ENCODE assay signal across 17 cellular contexts in genomic region chr13:37134411-37135041, GRCh38. TPM values are rescaled to one million over a fixed set of nuclear protein-coding genes. Genes with fewer than 3 reads are reported as not detected.
DNase-seq lines count a peak whose midpoint lies in the region; ATAC-seq and TF ChIP-seq lines count a peak whose summit lies in the region.
"Had no signal": no experiment of that assay in that cellular context is flagged by ENCODE, and none has a peak within 500 bp of the region (broad histone marks: within the 10 kb centered on the region; RNA-seq: fewer than 3 reads in every experiment).

No MANE protein-coding gene starts in this region.

- no peak overlapping the region for H2AFZ ChIP-seq in fibroblast of lung (ENCODE audit: low read length)

- no peaks in the 10 kb centered on the region for H3K4me1 ChIP-seq in fibroblast of lung (ENCODE audit: control insufficient read depth, extremely low read depth, insufficient read depth, low read length)
- H3K4me1 ChIP-seq: upper lobe of left lung had no signal

- H3K27ac ChIP-seq in fibroblast of lung (ENCODE audit: insufficient read depth, low read length) = no peak overlapping the region
- H3K27ac ChIP-seq: upper lobe of left lung had no signal

- H3K36me3 Mint-ChIP-seq in nephron progenitor cell (ENCODE audit: low read depth) = no peaks in the 10 kb centered on the region
- no peaks in the 10 kb centered on the region for H3K36me3 Mint-ChIP-seq in glutamatergic neuron (ENCODE audit: unreplicated experiment)
- H3K36me3 Mint-ChIP-seq: natural killer cell had no signal

- H3K27me3 ChIP-seq in fibroblast of lung (ENCODE audit: control insufficient read depth, insufficient read depth, low read length) = no peaks in the 10 kb centered on the region
- H3K27me3 ChIP-seq: upper lobe of left lung had no signal

- TF ChIP-seq CTCF in AG04449 (IDR thresholded peaks at IDR 0.05; ENCODE audit: insufficient read depth, low read length, missing control alignments) (no peak), fibroblast of lung (conservative IDR thresholded peaks at IDR 0.05 in 1 of 2, IDR thresholded peaks at IDR 0.05 in 1 of 2; ENCODE audit: low read depth in 1 of 2, low read length in 2 of 2) (no peak), nephron progenitor cell (IDR thresholded peaks at IDR 0.05) (no peak), glutamatergic neuron (IDR thresholded peaks at IDR 0.05; ENCODE audit: partially characterized antibody, unreplicated experiment) (no peak)

- H3K9me3 Mint-ChIP-seq in nephron progenitor cell = peaks cover 4% of the 10 kb centered on the region
- H3K9me3 Mint-ChIP-seq in glutamatergic neuron (ENCODE audit: unreplicated experiment) = no peaks in the 10 kb centered on the region
- H3K9me3 Mint-ChIP-seq: activated B cell treated with CpG ODN at 0.5 μM for 24 hours; activated naive CD4-positive, alpha-beta T cell treated with anti-CD3 and anti-CD28 coated beads for 36 hours had no signal

- H3K4me3 Mint-ChIP-seq in nephron progenitor cell = no peak overlapping the region
- H3K4me3 Mint-ChIP-seq in glutamatergic neuron (ENCODE audit: unreplicated experiment) = no peak overlapping the region
- H3K4me3 Mint-ChIP-seq: activated B cell treated with CpG ODN at 0.5 μM for 24 hours; activated naive CD4-positive, alpha-beta T cell treated with anti-CD3 and anti-CD28 coated beads for 36 hours; natural killer cell had no signal

- H4K20me1 ChIP-seq in fibroblast of lung (ENCODE audit: control insufficient read depth, extremely low read depth, insufficient read depth, low read length) = no peaks in the 10 kb centered on the region

- H3K4me1 Mint-ChIP-seq in nephron progenitor cell = peaks cover 23% of the 10 kb centered on the region
- no peaks in the 10 kb centered on the region for H3K4me1 Mint-ChIP-seq in glutamatergic neuron (ENCODE audit: low read depth, unreplicated experiment)
- H3K4me1 Mint-ChIP-seq: activated B cell treated with CpG ODN at 0.5 μM for 24 hours, natural killer cell had no signal

- no peaks in the 10 kb centered on the region for H3K79me2 ChIP-seq in fibroblast of lung (ENCODE audit: control insufficient read depth, insufficient read depth, low read length)

- no peak overlapping the region for H3K9ac ChIP-seq in fibroblast of lung (ENCODE audit: insufficient read depth, low read length)

- POLR2A ChIA-PET in AG04449 (lab: Yijun Ruan, JAX) = no interaction called here

- H3K9me3 ChIP-seq in fibroblast of lung (ENCODE audit: control insufficient read depth, insufficient read depth, low read depth, low read length) = no peaks in the 10 kb centered on the region
- H3K9me3 ChIP-seq: upper lobe of left lung had no signal

- CTCF ChIA-PET in AG04449 (lab: Yijun Ruan, JAX) = interaction anchor here (1.2 to 1.3 kb wide), 2 partner anchors 13 to 1316 kb away, joined by 3 read pairs; no protein-coding TSS in a partner anchor

- ATAC-seq in GM18870 (IDR thresholded peaks at IDR 0.05; ENCODE audit: unreplicated experiment) = no peak
- ATAC-seq: natural killer cell had no signal

- peak overlapping the region; percentile 16 for H3K27ac Mint-ChIP-seq in nephron progenitor cell
- no peak overlapping the region for H3K27ac Mint-ChIP-seq in glutamatergic neuron (ENCODE audit: unreplicated experiment)
- H3K27ac Mint-ChIP-seq: activated B cell treated with CpG ODN at 0.5 μM for 24 hours; activated naive CD4-positive, alpha-beta T cell treated with anti-CD3 and anti-CD28 coated beads for 36 hours; natural killer cell had no signal

- DNase-seq in AG04449 (ENCODE audit: low read depth, low spot score) (peak; percentile 82), LHCN-M2 (ENCODE audit: low read depth) (peak; percentile 89), fibroblast of lung (ENCODE audit: low read depth in 2 of 2) (peak; percentile 82 to 96), nephron progenitor cell (peak; percentile 13), SW480 (ENCODE audit: low spot score) (no peak), glutamatergic neuron (no peak)
- no peak for DNase-seq in stimulated activated CD4-positive, alpha-beta T cell treated with anti-CD3 and anti-CD28 coated beads, Interleukin-1b, Interleukin-23, amount 100 ng/mL, for 48 hours
- DNase-seq: activated B cell treated with CpG ODN at 0.5 μM for 24 hours; activated naive CD4-positive, alpha-beta T cell treated with anti-CD3 and anti-CD28 coated beads for 36 hours; AML-193; DMS153; foreskin melanocyte; natural killer cell; NCI-H1930; stimulated activated CD4-positive, alpha-beta T cell treated with anti-CD3 and anti-CD28 coated beads, Interleukin-15, amount 100 ng/mL, for 24 hours; upper lobe of left lung had no signal

- H3K4me3 ChIP-seq in AG04449 (ENCODE audit: low read depth, low read length) (no peak overlapping the region; the same call in 1 of the 2 replicates), fibroblast of lung (replicated peaks in 1 of 4; ENCODE audit: control extremely low read depth in 1 of 4, insufficient read depth in 1 of 4, low read depth in 3 of 4, low read length in 4 of 4) (no peak overlapping the region)
- H3K4me3 ChIP-seq: upper lobe of left lung had no signal

- H3K4me2 ChIP-seq in fibroblast of lung (ENCODE audit: extremely low read depth, insufficient read depth, low read length) = no peak overlapping the region

- H3K36me3 ChIP-seq in fibroblast of lung (ENCODE audit: control insufficient read depth, insufficient read depth, low read length) = no peaks in the 10 kb centered on the region
- H3K36me3 ChIP-seq: upper lobe of left lung had no signal

- H3K27me3 Mint-ChIP-seq in nephron progenitor cell (ENCODE audit: low read depth, poor library complexity) = no peaks in the 10 kb centered on the region
- H3K27me3 Mint-ChIP-seq in glutamatergic neuron (ENCODE audit: unreplicated experiment) = peaks cover 2% of the 10 kb centered on the region
- H3K27me3 Mint-ChIP-seq: activated B cell treated with CpG ODN at 0.5 μM for 24 hours had no signal

RNA-seq across cellular contexts. Expression of gene CSNK1A1L, which starts 29.1 kb away (rescaled TPM):
- total RNA-seq in LHCN-M2 (2014; rRNA removed) (not detected in 2 replicates), fibroblast of lung (not detected in 2 replicates), glutamatergic neuron (ENCODE audit: unreplicated experiment) (not detected)
- polyA plus RNA-seq in LHCN-M2 (2012) = not detected
- not detected in 2 replicates for polyA plus RNA-seq in fibroblast of lung
- not detected in 2 replicates for polyA plus RNA-seq in fibroblast of lung (2012)
- polyA minus RNA-seq in fibroblast of lung (ENCODE audit: low replicate concordance) = not detected in 2 replicates
- total RNA-seq: activated B cell treated with CpG ODN at 0.5 μM for 24 hours; activated naive CD4-positive, alpha-beta T cell treated with anti-CD3 and anti-CD28 coated beads for 36 hours; natural killer cell; upper lobe of left lung had no signal

Comparison
In these comparisons a context has a peak if more than half of its experiments do, and no peak if none do; other contexts are left out.
1. DNase-seq: peak in AG04449 (single experiment), LHCN-M2 (single experiment), fibroblast of lung (2 of 2) and nephron progenitor cell (single experiment); none in stimulated activated CD4-positive, alpha-beta T cell treated with anti-CD3 and anti-CD28 coated beads, Interleukin-1b, Interleukin-23, amount 100 ng/mL, for 48 hours (single experiment), SW480 (single experiment) and glutamatergic neuron (single experiment).